In the genomic region with DNA sequence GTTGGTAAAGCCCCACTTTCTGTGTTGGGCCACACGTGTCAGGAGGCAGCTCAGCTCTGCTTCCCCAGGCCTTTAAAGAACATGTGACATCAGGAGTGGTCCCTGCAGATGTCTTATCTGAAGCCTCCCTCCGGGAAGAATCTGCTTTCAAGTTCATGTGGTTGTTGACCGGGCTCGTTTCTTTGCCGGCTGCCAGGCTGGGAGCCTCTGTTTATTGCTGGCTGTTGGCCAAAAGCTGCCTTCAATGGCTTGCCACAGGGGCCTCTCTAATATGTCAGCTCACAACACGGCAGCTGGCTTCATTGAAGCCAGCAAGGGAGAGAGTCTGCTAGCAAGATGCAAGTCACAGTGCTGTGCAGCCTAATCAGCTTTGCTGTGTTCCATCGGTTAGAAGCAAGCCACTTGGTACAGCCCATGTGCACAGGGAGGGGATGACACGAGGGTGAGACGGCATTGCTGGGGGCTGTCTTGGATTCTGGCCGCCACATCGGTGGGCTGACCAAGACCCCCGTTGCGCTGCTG, we compare ENCODE assay signal across 1 cellular context.
TF ChIP-seq lines count a peak whose summit lies in the region.

No MANE protein-coding gene starts in this region.

TF ChIP-seq in SK-N-SH, 30 proteins besides CTCF, POLR2A, EP300 and RAD21 (continued from another document):
- no peak for TF ChIP-seq TAF1 (IDR thresholded peaks at IDR 0.05; ENCODE audit: borderline replicate concordance, low read depth, low read length)
- TF ChIP-seq NFIC (IDR thresholded peaks at IDR 0.05; ENCODE audit: borderline replicate concordance), result peak; percentile 46; the same call in 1 of the 2 replicates
- TF ChIP-seq MEF2A (IDR thresholded peaks at IDR 0.05; ENCODE audit: borderline replicate concordance, low read depth), result no peak
- TF ChIP-seq REST (IDR thresholded peaks at IDR 0.05; ENCODE audit: low read depth, low read length), result no peak
- peak; percentile 79 for TF ChIP-seq GATA2 (CRISPR knock-in tag; IDR thresholded peaks at IDR 0.05)
- no peak for TF ChIP-seq RXRA (IDR thresholded peaks at IDR 0.05; ENCODE audit: borderline replicate concordance, low read depth)
- no peak for TF ChIP-seq YY1 (IDR thresholded peaks at IDR 0.05; ENCODE audit: low read depth)
